Comparison of ENCODE assay signal across 1 cellular context in the genomic region with DNA sequence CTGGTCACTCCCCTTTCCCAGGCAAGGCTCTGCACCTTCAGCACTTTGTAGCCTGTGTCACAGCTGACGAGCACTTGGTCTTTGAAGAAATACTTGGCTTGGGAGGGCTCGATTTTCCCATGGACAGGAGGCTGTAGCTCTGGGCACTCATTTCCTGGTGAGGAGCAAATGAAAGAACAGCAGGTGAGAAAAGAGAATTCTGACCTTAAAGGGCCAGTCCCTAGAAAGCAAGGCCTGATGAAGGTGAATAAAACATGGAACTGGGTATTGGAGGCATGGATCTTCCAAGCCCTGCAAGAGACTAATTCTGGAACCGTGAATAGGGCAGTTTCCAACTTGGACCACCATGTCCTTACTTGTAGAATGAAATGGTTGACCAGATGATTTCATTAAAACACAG.
TF ChIP-seq lines count a peak whose summit lies in the region.

No MANE protein-coding gene starts in this region.

TF ChIP-seq in WTC11, 78 proteins besides CTCF, POLR2A, EP300 and RAD21 (continued from another document):
- TF ChIP-seq, protein P1, sequence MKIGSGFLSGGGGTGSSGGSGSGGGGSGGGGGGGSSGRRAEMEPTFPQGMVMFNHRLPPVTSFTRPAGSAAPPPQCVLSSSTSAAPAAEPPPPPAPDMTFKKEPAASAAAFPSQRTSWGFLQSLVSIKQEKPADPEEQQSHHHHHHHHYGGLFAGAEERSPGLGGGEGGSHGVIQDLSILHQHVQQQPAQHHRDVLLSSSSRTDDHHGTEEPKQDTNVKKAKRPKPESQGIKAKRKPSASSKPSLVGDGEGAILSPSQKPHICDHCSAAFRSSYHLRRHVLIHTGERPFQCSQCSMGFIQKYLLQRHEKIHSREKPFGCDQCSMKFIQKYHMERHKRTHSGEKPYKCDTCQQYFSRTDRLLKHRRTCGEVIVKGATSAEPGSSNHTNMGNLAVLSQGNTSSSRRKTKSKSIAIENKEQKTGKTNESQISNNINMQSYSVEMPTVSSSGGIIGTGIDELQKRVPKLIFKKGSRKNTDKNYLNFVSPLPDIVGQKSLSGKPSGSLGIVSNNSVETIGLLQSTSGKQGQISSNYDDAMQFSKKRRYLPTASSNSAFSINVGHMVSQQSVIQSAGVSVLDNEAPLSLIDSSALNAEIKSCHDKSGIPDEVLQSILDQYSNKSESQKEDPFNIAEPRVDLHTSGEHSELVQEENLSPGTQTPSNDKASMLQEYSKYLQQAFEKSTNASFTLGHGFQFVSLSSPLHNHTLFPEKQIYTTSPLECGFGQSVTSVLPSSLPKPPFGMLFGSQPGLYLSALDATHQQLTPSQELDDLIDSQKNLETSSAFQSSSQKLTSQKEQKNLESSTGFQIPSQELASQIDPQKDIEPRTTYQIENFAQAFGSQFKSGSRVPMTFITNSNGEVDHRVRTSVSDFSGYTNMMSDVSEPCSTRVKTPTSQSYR (CRISPR knock-in tag; IDR thresholded peaks at IDR 0.05) = no peak
